Comparison of ENCODE assay signal across 21 cellular contexts in genomic region chr22:41528132-41528766, GRCh38. TPM values are rescaled to one million over a fixed set of nuclear protein-coding genes. Genes with fewer than 3 reads are reported as not detected.
DNase-seq lines count a peak whose midpoint lies in the region; ATAC-seq, FAIRE-seq and TF ChIP-seq lines count a peak whose summit lies in the region.
"Had no signal": no experiment of that assay in that cellular context is flagged by ENCODE, and none has a peak within 500 bp of the region (broad histone marks: within the 10 kb centered on the region; RNA-seq: fewer than 3 reads in every experiment).

No MANE protein-coding gene starts in this region.

- H3K4me3 ChIP-seq in BLaER1: no peak overlapping the region
- H3K4me3 ChIP-seq in CD8-positive, alpha-beta memory T cell (ENCODE audit: low read length): no peak overlapping the region
- H3K4me3 ChIP-seq in astrocyte (ENCODE audit: insufficient read depth, low read depth, low read length): no peak overlapping the region
- H3K4me3 ChIP-seq in OCI-LY7 (ENCODE audit: low read depth, low read length, poor library complexity, severe bottlenecking): no peak overlapping the region
- H3K4me3 ChIP-seq: ovary had no signal

- peaks cover 0 to 83% (median 6%) of the 10 kb centered on the region in 3 donors for H3K36me3 Mint-ChIP-seq in CD8-positive, alpha-beta memory T cell
- peaks cover 13% of the 10 kb centered on the region for H3K36me3 Mint-ChIP-seq in astrocyte (ENCODE audit: low read depth, unreplicated experiment)
- H3K36me3 Mint-ChIP-seq in nephron (ENCODE audit: low read depth): peaks cover 34% of the 10 kb centered on the region

- H3K27ac Mint-ChIP-seq in CD8-positive, alpha-beta memory T cell: peak overlapping the region in 5 of 8 donors; percentile 7 to 34 (median 20)
- H3K27ac Mint-ChIP-seq in astrocyte (ENCODE audit: unreplicated experiment): peak overlapping the region; percentile 15
- peak overlapping the region in 2 of 3 experiments; percentile 4 to 21 for H3K27ac Mint-ChIP-seq in nephron
- H3K27ac Mint-ChIP-seq: activated T-helper 17 cell treated with anti-CD3 and anti-CD28 coated beads, Interleukin-2, amount 50 U/mL, for 72 hours; H9 had no signal

- no peak for TF ChIP-seq CTCF in astrocyte (IDR thresholded peaks at IDR 0.05; ENCODE audit: insufficient read depth, low read depth, low read length)
- TF ChIP-seq CTCF in nephron (IDR thresholded peaks at IDR 0.05; ENCODE audit: unreplicated experiment in 3 of 3): no peak
- no peak for TF ChIP-seq CTCF in OCI-LY7 (conservative IDR thresholded peaks at IDR 0.05; ENCODE audit: low read length)

- no peaks in the 10 kb centered on the region for H3K9me3 Mint-ChIP-seq in CD8-positive, alpha-beta memory T cell
- no peaks in the 10 kb centered on the region for H3K9me3 Mint-ChIP-seq in astrocyte (ENCODE audit: unreplicated experiment)
- H3K9me3 Mint-ChIP-seq in nephron: no peaks in the 10 kb centered on the region
- H3K9me3 Mint-ChIP-seq: activated T-helper 17 cell treated with anti-CD3 and anti-CD28 coated beads, Interleukin-2, amount 50 U/mL, for 72 hours; H9 had no signal

- H3K9me2 ChIP-seq in OCI-LY7 (ENCODE audit: insufficient read depth, low read length): no peaks in the 10 kb centered on the region
- H3K9me2 ChIP-seq: SK-N-SH had no signal

- peaks cover 15 to 24% (median 16%) of the 10 kb centered on the region in 3 donors for H3K4me1 Mint-ChIP-seq in CD8-positive, alpha-beta memory T cell
- H3K4me1 Mint-ChIP-seq in astrocyte (ENCODE audit: low read depth, unreplicated experiment): peaks cover 4% of the 10 kb centered on the region
- H3K4me1 Mint-ChIP-seq in nephron: no peaks in the 10 kb centered on the region
- H3K4me1 Mint-ChIP-seq: activated T-helper 17 cell treated with anti-CD3 and anti-CD28 coated beads, Interleukin-2, amount 50 U/mL, for 72 hours had no signal

- no peak overlapping the region for H2AFZ ChIP-seq in astrocyte (ENCODE audit: low read depth, low read length)
- no peak overlapping the region for H2AFZ ChIP-seq in OCI-LY7 (ENCODE audit: low read length)

- no peak overlapping the region for H3K4me3 Mint-ChIP-seq in CD8-positive, alpha-beta memory T cell
- no peak overlapping the region for H3K4me3 Mint-ChIP-seq in astrocyte (ENCODE audit: unreplicated experiment)
- H3K4me3 Mint-ChIP-seq in nephron: no peak overlapping the region
- H3K4me3 Mint-ChIP-seq: activated T-helper 17 cell treated with anti-CD3 and anti-CD28 coated beads, Interleukin-2, amount 50 U/mL, for 72 hours; H9 had no signal

- CTCF ChIA-PET in CD8-positive, alpha-beta memory T cell (lab: Charles Lee): interaction anchor here (2.0 to 8.5 kb wide), 2 partner anchors 120 to 125 kb away, joined by 6 to 119 read pairs; no protein-coding TSS in a partner anchor
- CTCF ChIA-PET in OCI-LY7 (lab: Charles Lee; ENCODE audit: unreplicated experiment): interaction anchor here (1.2 to 2.1 kb wide), 2 partner anchors 28 to 124 kb away, joined by 4 to 7 read pairs; no protein-coding TSS in a partner anchor

- no peaks in the 10 kb centered on the region for H3K9me3 ChIP-seq in BLaER1
- H3K9me3 ChIP-seq in CD8-positive, alpha-beta memory T cell (ENCODE audit: low read length): no peaks in the 10 kb centered on the region
- H3K9me3 ChIP-seq in astrocyte (ENCODE audit: insufficient read depth, low read depth, low read length): no peaks in the 10 kb centered on the region
- no peaks in the 10 kb centered on the region for H3K9me3 ChIP-seq in OCI-LY7 (ENCODE audit: low read length)
- H3K9me3 ChIP-seq: BE2C, ovary, SK-N-SH had no signal

- ATAC-seq in HG03342 (IDR thresholded peaks at IDR 0.05; ENCODE audit: unreplicated experiment) (no peak), GM21619 (IDR thresholded peaks at IDR 0.05; ENCODE audit: unreplicated experiment) (no peak)
- ATAC-seq: activated T-helper 17 cell treated with anti-CD3 and anti-CD28 coated beads, Interleukin-2, amount 50 U/mL, for 72 hours had no signal

- H3K4me2 ChIP-seq in BLaER1 (no peak overlapping the region), astrocyte (ENCODE audit: low read length) (no peak overlapping the region), OCI-LY7 (ENCODE audit: low read length) (no peak overlapping the region)
- H3K4me2 ChIP-seq: SK-N-SH had no signal

- no peak for DNase-seq in CD8-positive, alpha-beta memory T cell
- DNase-seq in astrocyte (ENCODE audit: low read depth) (no peak), NCI-H1092 treated with DMSO at 0.1 percent for 48 hours (lab: John Stamatoyannopoulos, UW) (no peak), OCI-LY7 (ENCODE audit: low spot score) (no peak)
- DNase-seq: activated CD4-positive, CD25-positive, alpha-beta regulatory T cell treated with anti-CD3 and anti-CD28 coated beads, Interleukin-2, amount 50 U/mL, for 72 hours; BE2C; central memory CD4-positive, alpha-beta T cell; DMS 273 treated with DMSO at 0.1 percent for 48 hours; H9; NCI-H2227 treated with DMSO at 0.1 percent for 48 hours; NCI-H82; ovary; SK-N-SH; T1000 had no signal

- FAIRE-seq in astrocyte (lab: Jason Lieb, UNC): no peak
- FAIRE-seq: G401.6 had no signal

- H3K4me1 ChIP-seq in BLaER1 (peaks cover 50% of the 10 kb centered on the region), astrocyte (ENCODE audit: insufficient read depth, low read length) (peaks cover 9% of the 10 kb centered on the region), OCI-LY7 (ENCODE audit: insufficient read depth, low read length, poor library complexity, severe bottlenecking) (no peaks in the 10 kb centered on the region)
- peaks cover 15% of the 10 kb centered on the region for H3K4me1 ChIP-seq in CD8-positive, alpha-beta memory T cell (ENCODE audit: insufficient read depth, low read length)
- H3K4me1 ChIP-seq: BE2C had no signal

- POLR2A ChIA-PET in CD8-positive, alpha-beta memory T cell (lab: Charles Lee): no interaction called here
- POLR2A ChIA-PET in OCI-LY7 (lab: Charles Lee): interaction anchor here (0.6 kb wide), 1 partner anchor 208 kb away, joined by 3 read pairs; no protein-coding TSS in a partner anchor

- H3K36me3 ChIP-seq in BLaER1 (peaks cover 98% of the 10 kb centered on the region), astrocyte (ENCODE audit: insufficient read depth, low read length) (peaks cover 19% of the 10 kb centered on the region), OCI-LY7 (ENCODE audit: insufficient read depth, low read length) (peaks cover 98% of the 10 kb centered on the region)
- peaks cover 20% of the 10 kb centered on the region for H3K36me3 ChIP-seq in CD8-positive, alpha-beta memory T cell (ENCODE audit: insufficient read depth, low read length)
- H3K36me3 ChIP-seq: ovary had no signal

- peak overlapping the region; percentile 40 for H3K9ac ChIP-seq in BLaER1
- H3K9ac ChIP-seq in astrocyte (ENCODE audit: low read length): no peak overlapping the region
- H3K9ac ChIP-seq: SK-N-SH had no signal

- H3K27ac ChIP-seq in BLaER1 (no peak overlapping the region), astrocyte (ENCODE audit: low read depth, low read length) (no peak overlapping the region), OCI-LY7 (ENCODE audit: low read depth, low read length, poor library complexity, severe bottlenecking) (no peak overlapping the region)
- no peak overlapping the region for H3K27ac ChIP-seq in CD8-positive, alpha-beta memory T cell (ENCODE audit: low read depth, low read length)
- H3K27ac ChIP-seq: ovary had no signal

- intact Hi-C loops in OCI-LY7 (cut with micrococcal nuclease; ENCODE audit: unreplicated experiment): no loop called here

- H3K79me2 ChIP-seq in astrocyte (ENCODE audit: insufficient read depth, low read length) (peaks cover 34% of the 10 kb centered on the region), OCI-LY7 (ENCODE audit: insufficient read depth, low read depth, low read length) (no peaks in the 10 kb centered on the region)

- H4K20me1 ChIP-seq in BLaER1 (peaks cover 95% of the 10 kb centered on the region), astrocyte (ENCODE audit: insufficient read depth, low read length) (peaks cover 86% of the 10 kb centered on the region), OCI-LY7 (ENCODE audit: insufficient read depth, low read length) (no peaks in the 10 kb centered on the region)

- H3K27me3 ChIP-seq in BLaER1: no peaks in the 10 kb centered on the region
- no peaks in the 10 kb centered on the region for H3K27me3 ChIP-seq in CD8-positive, alpha-beta memory T cell (ENCODE audit: insufficient read depth, low read length, poor library complexity, severe bottlenecking)
- H3K27me3 ChIP-seq in astrocyte (ENCODE audit: insufficient read depth, low read length): no peaks in the 10 kb centered on the region
- H3K27me3 ChIP-seq: BE2C, ovary had no signal

- H3K27me3 Mint-ChIP-seq in CD8-positive, alpha-beta memory T cell: no peaks in the 10 kb centered on the region
- no peaks in the 10 kb centered on the region for H3K27me3 Mint-ChIP-seq in astrocyte (ENCODE audit: low read depth, unreplicated experiment)
- no peaks in the 10 kb centered on the region for H3K27me3 Mint-ChIP-seq in nephron (ENCODE audit: low read depth)
- H3K27me3 Mint-ChIP-seq: activated T-helper 17 cell treated with anti-CD3 and anti-CD28 coated beads, Interleukin-2, amount 50 U/mL, for 72 hours had no signal

- no TSS peak for BruUV-seq in OCI-LY7 (replicated peaks; lab: Mats Ljungman, UMichigan)

RNA-seq across cellular contexts. Expression of gene POLR3H, which starts 16.0 kb away (rescaled TPM):
- total RNA-seq in CD8-positive, alpha-beta memory T cell: 10 to 100 TPM; 69.9 to 78.7 TPM
- polyA plus RNA-seq in CD8-positive, alpha-beta memory T cell: 22.6 TPM
- total RNA-seq in astrocyte (44.5 and 50.9 TPM in 2 replicates), OCI-LY7 (2022) (41.0 and 48.3 TPM in 2 replicates)
- total RNA-seq in OCI-LY7 (2014; rRNA removed; shearing (Covaris generic)): 26.6 and 28.5 TPM in 2 replicates

RNA-seq across cellular contexts. Expression of gene CSDC2, which starts 32.6 kb away (rescaled TPM):
- total RNA-seq in CD8-positive, alpha-beta memory T cell: not detected
- polyA plus RNA-seq in CD8-positive, alpha-beta memory T cell: not detected
- total RNA-seq in astrocyte (10.3 and 11.4 TPM in 2 replicates), OCI-LY7 (2022) (not detected in 2 replicates)
- not detected in 2 replicates for total RNA-seq in OCI-LY7 (2014; rRNA removed; shearing (Covaris generic))
- total RNA-seq: activated CD8-positive, alpha-beta memory T cell treated with anti-CD3 and anti-CD28 coated beads for 36 hours; activated T-helper 17 cell treated with anti-CD3 and anti-CD28 coated beads, Interleukin-2, amount 50 U/mL, for 72 hours had no signal

RNA-seq across cellular contexts. Expression of gene ACO2, which starts 59.3 kb away (rescaled TPM):
- total RNA-seq in CD8-positive, alpha-beta memory T cell: 100 to 1,000 TPM; 112 to 114 TPM
- 92.5 TPM for polyA plus RNA-seq in CD8-positive, alpha-beta memory T cell
- total RNA-seq in astrocyte (67.2 and 73.7 TPM in 2 replicates), OCI-LY7 (2022) (102 and 107 TPM in 2 replicates)
- 61.5 and 69.0 TPM in 2 replicates for total RNA-seq in OCI-LY7 (2014; rRNA removed; shearing (Covaris generic))

RNA-seq across cellular contexts. Expression of gene PHF5A, which starts 59.8 kb away (rescaled TPM):
- total RNA-seq in CD8-positive, alpha-beta memory T cell: 100 to 1,000 TPM; 120 to 125 TPM
- 24.9 TPM for polyA plus RNA-seq in CD8-positive, alpha-beta memory T cell
- total RNA-seq in astrocyte (25.3 and 30.9 TPM in 2 replicates), OCI-LY7 (2022) (60.9 and 62.1 TPM in 2 replicates)
- 87.9 and 98.8 TPM in 2 replicates for total RNA-seq in OCI-LY7 (2014; rRNA removed; shearing (Covaris generic))

Comparison
In these comparisons a context has a peak if more than half of its experiments do, and no peak if none do; other contexts are left out.
1. RNA of gene CSDC2, which starts 32.6 kb away (total RNA-seq): 10.3 to 11.4 TPM in astrocyte; not detected in CD8-positive, alpha-beta memory T cell and not detected in OCI-LY7; every median in the first group is over 10 times any median in the second.
2. Peak in every context shown above with its lines, with median percentiles within 50 percentile points of each other: H3K27ac Mint-ChIP-seq.